ENCODE assay signal across 1 cellular context in genomic region chr12:57846577-57847319, GRCh38.
TF ChIP-seq lines count a peak whose summit lies in the region.

Gene CTDSP2 (minus strand): TSS chr12:57846729. CDS start chr12:57846435, 294 bp downstream.

TF ChIP-seq in HepG2, 621 proteins besides CTCF, POLR2A, EP300 and RAD21 (continued from another document and continues in another):
- TF ChIP-seq, protein P1, sequence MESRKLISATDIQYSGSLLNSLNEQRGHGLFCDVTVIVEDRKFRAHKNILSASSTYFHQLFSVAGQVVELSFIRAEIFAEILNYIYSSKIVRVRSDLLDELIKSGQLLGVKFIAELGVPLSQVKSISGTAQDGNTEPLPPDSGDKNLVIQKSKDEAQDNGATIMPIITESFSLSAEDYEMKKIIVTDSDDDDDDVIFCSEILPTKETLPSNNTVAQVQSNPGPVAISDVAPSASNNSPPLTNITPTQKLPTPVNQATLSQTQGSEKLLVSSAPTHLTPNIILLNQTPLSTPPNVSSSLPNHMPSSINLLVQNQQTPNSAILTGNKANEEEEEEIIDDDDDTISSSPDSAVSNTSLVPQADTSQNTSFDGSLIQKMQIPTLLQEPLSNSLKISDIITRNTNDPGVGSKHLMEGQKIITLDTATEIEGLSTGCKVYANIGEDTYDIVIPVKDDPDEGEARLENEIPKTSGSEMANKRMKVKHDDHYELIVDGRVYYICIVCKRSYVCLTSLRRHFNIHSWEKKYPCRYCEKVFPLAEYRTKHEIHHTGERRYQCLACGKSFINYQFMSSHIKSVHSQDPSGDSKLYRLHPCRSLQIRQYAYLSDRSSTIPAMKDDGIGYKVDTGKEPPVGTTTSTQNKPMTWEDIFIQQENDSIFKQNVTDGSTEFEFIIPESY (CRISPR knock-in tag; IDR thresholded peaks at IDR 0.05), result no peak
- TF ChIP-seq, protein P2, sequence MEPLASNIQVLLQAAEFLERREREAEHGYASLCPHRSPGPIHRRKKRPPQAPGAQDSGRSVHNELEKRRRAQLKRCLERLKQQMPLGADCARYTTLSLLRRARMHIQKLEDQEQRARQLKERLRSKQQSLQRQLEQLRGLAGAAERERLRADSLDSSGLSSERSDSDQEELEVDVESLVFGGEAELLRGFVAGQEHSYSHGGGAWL (CRISPR knock-in tag; IDR thresholded peaks at IDR 0.05), result no peak
- TF ChIP-seq ZNF33B (CRISPR knock-in tag; IDR thresholded peaks at IDR 0.05), result no peak
- TF ChIP-seq ELF4 (CRISPR knock-in tag; IDR thresholded peaks at IDR 0.05; ENCODE audit: borderline replicate concordance), result no peak
- TF ChIP-seq ZNF660 (CRISPR knock-in tag; IDR thresholded peaks at IDR 0.05; ENCODE audit: borderline replicate concordance, low read depth), result no peak
- TF ChIP-seq, protein P3, sequence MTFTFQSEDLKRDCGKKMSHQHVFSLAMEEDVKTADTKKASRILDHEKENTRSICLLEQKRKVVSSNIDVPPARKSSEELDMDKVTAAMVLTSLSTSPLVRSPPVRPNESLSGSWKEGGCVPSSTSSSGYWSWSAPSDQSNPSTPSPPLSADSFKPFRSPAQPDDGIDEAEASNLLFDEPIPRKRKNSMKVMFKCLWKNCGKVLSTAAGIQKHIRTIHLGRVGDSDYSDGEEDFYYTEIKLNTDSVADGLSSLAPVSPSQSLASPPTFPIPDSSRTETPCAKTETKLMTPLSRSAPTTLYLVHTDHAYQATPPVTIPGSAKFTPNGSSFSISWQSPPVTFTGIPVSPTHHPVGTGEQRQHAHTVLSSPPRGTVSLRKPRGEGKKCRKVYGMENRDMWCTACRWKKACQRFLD (CRISPR knock-in tag; IDR thresholded peaks at IDR 0.05; ENCODE audit: borderline replicate concordance), result no peak
- peak; percentile 55 for TF ChIP-seq GABPB1 (CRISPR knock-in tag; IDR thresholded peaks at IDR 0.05)
- TF ChIP-seq ZBTB10 (CRISPR knock-in tag; IDR thresholded peaks at IDR 0.05; ENCODE audit: borderline replicate concordance), result no peak
- TF ChIP-seq TSC22D2 (CRISPR knock-in tag; IDR thresholded peaks at IDR 0.05; ENCODE audit: borderline replicate concordance), result no peak
- no peak for TF ChIP-seq MAFG (CRISPR knock-in tag; IDR thresholded peaks at IDR 0.05)
- no peak for TF ChIP-seq ZNF24 (IDR thresholded peaks at IDR 0.05)
- no peak for TF ChIP-seq ZNF253 (CRISPR knock-in tag; IDR thresholded peaks at IDR 0.05; ENCODE audit: borderline replicate concordance)
- TF ChIP-seq ZNF496 (CRISPR knock-in tag; IDR thresholded peaks at IDR 0.05; ENCODE audit: insufficient replicate concordance), result no peak
- TF ChIP-seq SETDB1 (CRISPR knock-in tag; IDR thresholded peaks at IDR 0.05; ENCODE audit: borderline replicate concordance), result no peak
- TF ChIP-seq MNT (IDR thresholded peaks at IDR 0.05), result peak; percentile 33
- no peak for TF ChIP-seq IRF2 (CRISPR knock-in tag; IDR thresholded peaks at IDR 0.05)
- no peak for TF ChIP-seq ZFP41 (CRISPR knock-in tag; IDR thresholded peaks at IDR 0.05; ENCODE audit: borderline replicate concordance)
- TF ChIP-seq ZNF775 (CRISPR knock-in tag; IDR thresholded peaks at IDR 0.05; ENCODE audit: borderline replicate concordance), result no peak
- TF ChIP-seq, protein P4, sequence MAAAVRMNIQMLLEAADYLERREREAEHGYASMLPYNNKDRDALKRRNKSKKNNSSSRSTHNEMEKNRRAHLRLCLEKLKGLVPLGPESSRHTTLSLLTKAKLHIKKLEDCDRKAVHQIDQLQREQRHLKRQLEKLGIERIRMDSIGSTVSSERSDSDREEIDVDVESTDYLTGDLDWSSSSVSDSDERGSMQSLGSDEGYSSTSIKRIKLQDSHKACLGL (CRISPR knock-in tag; IDR thresholded peaks at IDR 0.05), result peak; percentile 27; the same call in 1 of the 2 replicates
- TF ChIP-seq ZNF326 (CRISPR knock-in tag; IDR thresholded peaks at IDR 0.05; ENCODE audit: borderline replicate concordance), result no peak
- TF ChIP-seq NFYC (CRISPR knock-in tag; IDR thresholded peaks at IDR 0.05), result peak; percentile 51
- no peak for TF ChIP-seq TIGD3 (CRISPR knock-in tag; IDR thresholded peaks at IDR 0.05; ENCODE audit: borderline replicate concordance)
- TF ChIP-seq, protein P5, sequence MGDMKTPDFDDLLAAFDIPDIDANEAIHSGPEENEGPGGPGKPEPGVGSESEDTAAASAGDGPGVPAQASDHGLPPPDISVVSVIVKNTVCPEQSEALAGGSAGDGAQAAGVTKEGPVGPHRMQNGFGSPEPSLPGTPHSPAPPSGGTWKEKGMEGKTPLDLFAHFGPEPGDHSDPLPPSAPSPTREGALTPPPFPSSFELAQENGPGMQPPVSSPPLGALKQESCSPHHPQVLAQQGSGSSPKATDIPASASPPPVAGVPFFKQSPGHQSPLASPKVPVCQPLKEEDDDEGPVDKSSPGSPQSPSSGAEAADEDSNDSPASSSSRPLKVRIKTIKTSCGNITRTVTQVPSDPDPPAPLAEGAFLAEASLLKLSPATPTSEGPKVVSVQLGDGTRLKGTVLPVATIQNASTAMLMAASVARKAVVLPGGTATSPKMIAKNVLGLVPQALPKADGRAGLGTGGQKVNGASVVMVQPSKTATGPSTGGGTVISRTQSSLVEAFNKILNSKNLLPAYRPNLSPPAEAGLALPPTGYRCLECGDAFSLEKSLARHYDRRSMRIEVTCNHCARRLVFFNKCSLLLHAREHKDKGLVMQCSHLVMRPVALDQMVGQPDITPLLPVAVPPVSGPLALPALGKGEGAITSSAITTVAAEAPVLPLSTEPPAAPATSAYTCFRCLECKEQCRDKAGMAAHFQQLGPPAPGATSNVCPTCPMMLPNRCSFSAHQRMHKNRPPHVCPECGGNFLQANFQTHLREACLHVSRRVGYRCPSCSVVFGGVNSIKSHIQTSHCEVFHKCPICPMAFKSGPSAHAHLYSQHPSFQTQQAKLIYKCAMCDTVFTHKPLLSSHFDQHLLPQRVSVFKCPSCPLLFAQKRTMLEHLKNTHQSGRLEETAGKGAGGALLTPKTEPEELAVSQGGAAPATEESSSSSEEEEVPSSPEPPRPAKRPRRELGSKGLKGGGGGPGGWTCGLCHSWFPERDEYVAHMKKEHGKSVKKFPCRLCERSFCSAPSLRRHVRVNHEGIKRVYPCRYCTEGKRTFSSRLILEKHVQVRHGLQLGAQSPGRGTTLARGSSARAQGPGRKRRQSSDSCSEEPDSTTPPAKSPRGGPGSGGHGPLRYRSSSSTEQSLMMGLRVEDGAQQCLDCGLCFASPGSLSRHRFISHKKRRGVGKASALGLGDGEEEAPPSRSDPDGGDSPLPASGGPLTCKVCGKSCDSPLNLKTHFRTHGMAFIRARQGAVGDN (CRISPR knock-in tag; IDR thresholded peaks at IDR 0.05), result peak; percentile 23; the same call in 1 of the 2 replicates
- TF ChIP-seq HOXA3 (CRISPR knock-in tag; IDR thresholded peaks at IDR 0.05), result peak; percentile 22
- no peak for TF ChIP-seq CHD4 (IDR thresholded peaks at IDR 0.05; ENCODE audit: borderline replicate concordance, low read length)
- TF ChIP-seq PCBP1 (IDR thresholded peaks at IDR 0.05; ENCODE audit: borderline replicate concordance, low read depth, low read length), result no peak
- TF ChIP-seq ZNF879 (CRISPR knock-in tag; IDR thresholded peaks at IDR 0.05), result no peak
- TF ChIP-seq ZNF329 (CRISPR knock-in tag; IDR thresholded peaks at IDR 0.05; ENCODE audit: low read depth), result no peak
- TF ChIP-seq ZSCAN25 (CRISPR knock-in tag; IDR thresholded peaks at IDR 0.05), result no peak
- TF ChIP-seq GATAD1 (CRISPR knock-in tag; IDR thresholded peaks at IDR 0.05), result no peak
- no peak for TF ChIP-seq ZNF101 (CRISPR knock-in tag; IDR thresholded peaks at IDR 0.05; ENCODE audit: borderline replicate concordance, low read depth)
- no peak for TF ChIP-seq ZNF260 (CRISPR knock-in tag; IDR thresholded peaks at IDR 0.05; ENCODE audit: borderline replicate concordance, low read depth)
- TF ChIP-seq ASH2L (IDR thresholded peaks at IDR 0.05; ENCODE audit: insufficient read length, low read depth, low read length), result peak; percentile 86
- TF ChIP-seq, protein P6, sequence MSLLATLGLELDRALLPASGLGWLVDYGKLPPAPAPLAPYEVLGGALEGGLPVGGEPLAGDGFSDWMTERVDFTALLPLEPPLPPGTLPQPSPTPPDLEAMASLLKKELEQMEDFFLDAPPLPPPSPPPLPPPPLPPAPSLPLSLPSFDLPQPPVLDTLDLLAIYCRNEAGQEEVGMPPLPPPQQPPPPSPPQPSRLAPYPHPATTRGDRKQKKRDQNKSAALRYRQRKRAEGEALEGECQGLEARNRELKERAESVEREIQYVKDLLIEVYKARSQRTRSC (CRISPR knock-in tag; IDR thresholded peaks at IDR 0.05; ENCODE audit: low read depth), result no peak
- no peak for TF ChIP-seq LRRFIP1 (CRISPR knock-in tag; conservative IDR thresholded peaks at IDR 0.05)
- TF ChIP-seq ZKSCAN8 (CRISPR knock-in tag; IDR thresholded peaks at IDR 0.05; ENCODE audit: borderline replicate concordance), result no peak
- no peak for TF ChIP-seq NR2C2 (CRISPR knock-in tag; IDR thresholded peaks at IDR 0.05; ENCODE audit: borderline replicate concordance)
- TF ChIP-seq ZFY (CRISPR knock-in tag; IDR thresholded peaks at IDR 0.05), result no peak
- TF ChIP-seq, protein P7, sequence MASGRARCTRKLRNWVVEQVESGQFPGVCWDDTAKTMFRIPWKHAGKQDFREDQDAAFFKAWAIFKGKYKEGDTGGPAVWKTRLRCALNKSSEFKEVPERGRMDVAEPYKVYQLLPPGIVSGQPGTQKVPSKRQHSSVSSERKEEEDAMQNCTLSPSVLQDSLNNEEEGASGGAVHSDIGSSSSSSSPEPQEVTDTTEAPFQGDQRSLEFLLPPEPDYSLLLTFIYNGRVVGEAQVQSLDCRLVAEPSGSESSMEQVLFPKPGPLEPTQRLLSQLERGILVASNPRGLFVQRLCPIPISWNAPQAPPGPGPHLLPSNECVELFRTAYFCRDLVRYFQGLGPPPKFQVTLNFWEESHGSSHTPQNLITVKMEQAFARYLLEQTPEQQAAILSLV (CRISPR knock-in tag; IDR thresholded peaks at IDR 0.05; ENCODE audit: borderline replicate concordance), result no peak
- TF ChIP-seq ZNF569 (CRISPR knock-in tag; IDR thresholded peaks at IDR 0.05; ENCODE audit: borderline replicate concordance), result no peak
- TF ChIP-seq GLMP (CRISPR knock-in tag; IDR thresholded peaks at IDR 0.05; ENCODE audit: borderline replicate concordance), result no peak
- no peak for TF ChIP-seq ZNF619 (CRISPR knock-in tag; IDR thresholded peaks at IDR 0.05)
- TF ChIP-seq THYN1 (CRISPR knock-in tag; IDR thresholded peaks at IDR 0.05; ENCODE audit: borderline replicate concordance, low read depth), result no peak
- TF ChIP-seq MIER2 (CRISPR knock-in tag; IDR thresholded peaks at IDR 0.05), result no peak
